In the genomic region with DNA sequence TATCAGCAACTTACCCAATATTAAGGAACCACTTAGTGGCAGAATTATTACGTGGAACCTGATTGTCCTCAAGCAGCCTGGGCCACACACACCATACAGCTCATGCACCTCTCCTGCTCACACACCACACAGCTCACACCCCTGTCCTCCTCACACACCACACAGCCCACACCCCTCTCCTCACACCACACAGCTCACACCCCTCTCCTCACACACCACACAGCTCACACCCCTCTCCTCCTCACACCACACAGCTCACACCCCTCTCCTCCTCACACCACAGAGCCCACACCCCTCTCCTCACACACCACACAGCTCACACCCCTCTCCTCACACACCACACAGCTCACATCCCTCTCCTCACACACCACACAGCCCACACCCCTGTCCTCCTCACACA, we compare ENCODE assay signal across 1 cellular context.
TF ChIP-seq lines count a peak whose summit lies in the region.

No MANE protein-coding gene starts in this region.

TF ChIP-seq in GM23338, 12 proteins besides CTCF, POLR2A, EP300 and RAD21 (continued from another document):
- TF ChIP-seq, protein P1, sequence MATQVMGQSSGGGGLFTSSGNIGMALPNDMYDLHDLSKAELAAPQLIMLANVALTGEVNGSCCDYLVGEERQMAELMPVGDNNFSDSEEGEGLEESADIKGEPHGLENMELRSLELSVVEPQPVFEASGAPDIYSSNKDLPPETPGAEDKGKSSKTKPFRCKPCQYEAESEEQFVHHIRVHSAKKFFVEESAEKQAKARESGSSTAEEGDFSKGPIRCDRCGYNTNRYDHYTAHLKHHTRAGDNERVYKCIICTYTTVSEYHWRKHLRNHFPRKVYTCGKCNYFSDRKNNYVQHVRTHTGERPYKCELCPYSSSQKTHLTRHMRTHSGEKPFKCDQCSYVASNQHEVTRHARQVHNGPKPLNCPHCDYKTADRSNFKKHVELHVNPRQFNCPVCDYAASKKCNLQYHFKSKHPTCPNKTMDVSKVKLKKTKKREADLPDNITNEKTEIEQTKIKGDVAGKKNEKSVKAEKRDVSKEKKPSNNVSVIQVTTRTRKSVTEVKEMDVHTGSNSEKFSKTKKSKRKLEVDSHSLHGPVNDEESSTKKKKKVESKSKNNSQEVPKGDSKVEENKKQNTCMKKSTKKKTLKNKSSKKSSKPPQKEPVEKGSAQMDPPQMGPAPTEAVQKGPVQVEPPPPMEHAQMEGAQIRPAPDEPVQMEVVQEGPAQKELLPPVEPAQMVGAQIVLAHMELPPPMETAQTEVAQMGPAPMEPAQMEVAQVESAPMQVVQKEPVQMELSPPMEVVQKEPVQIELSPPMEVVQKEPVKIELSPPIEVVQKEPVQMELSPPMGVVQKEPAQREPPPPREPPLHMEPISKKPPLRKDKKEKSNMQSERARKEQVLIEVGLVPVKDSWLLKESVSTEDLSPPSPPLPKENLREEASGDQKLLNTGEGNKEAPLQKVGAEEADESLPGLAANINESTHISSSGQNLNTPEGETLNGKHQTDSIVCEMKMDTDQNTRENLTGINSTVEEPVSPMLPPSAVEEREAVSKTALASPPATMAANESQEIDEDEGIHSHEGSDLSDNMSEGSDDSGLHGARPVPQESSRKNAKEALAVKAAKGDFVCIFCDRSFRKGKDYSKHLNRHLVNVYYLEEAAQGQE (IDR thresholded peaks at IDR 0.05; ENCODE audit: unreplicated experiment) = no peak
- TF ChIP-seq ZNF114 (CRISPR knock-in tag; IDR thresholded peaks at IDR 0.05) (no peak), JUNB (IDR thresholded peaks at IDR 0.05; ENCODE audit: unreplicated experiment) (no peak), EZH2phosphoT487 (IDR thresholded peaks at IDR 0.05; ENCODE audit: unreplicated experiment) (no peak), EZH2 (IDR thresholded peaks at IDR 0.05; ENCODE audit: low read depth, unreplicated experiment) (no peak), POLR2AphosphoS5 (IDR thresholded peaks at IDR 0.05; ENCODE audit: low read depth) (no peak), STAT1 (IDR thresholded peaks at IDR 0.05; ENCODE audit: unreplicated experiment) (no peak)
- TF ChIP-seq, protein P2, sequence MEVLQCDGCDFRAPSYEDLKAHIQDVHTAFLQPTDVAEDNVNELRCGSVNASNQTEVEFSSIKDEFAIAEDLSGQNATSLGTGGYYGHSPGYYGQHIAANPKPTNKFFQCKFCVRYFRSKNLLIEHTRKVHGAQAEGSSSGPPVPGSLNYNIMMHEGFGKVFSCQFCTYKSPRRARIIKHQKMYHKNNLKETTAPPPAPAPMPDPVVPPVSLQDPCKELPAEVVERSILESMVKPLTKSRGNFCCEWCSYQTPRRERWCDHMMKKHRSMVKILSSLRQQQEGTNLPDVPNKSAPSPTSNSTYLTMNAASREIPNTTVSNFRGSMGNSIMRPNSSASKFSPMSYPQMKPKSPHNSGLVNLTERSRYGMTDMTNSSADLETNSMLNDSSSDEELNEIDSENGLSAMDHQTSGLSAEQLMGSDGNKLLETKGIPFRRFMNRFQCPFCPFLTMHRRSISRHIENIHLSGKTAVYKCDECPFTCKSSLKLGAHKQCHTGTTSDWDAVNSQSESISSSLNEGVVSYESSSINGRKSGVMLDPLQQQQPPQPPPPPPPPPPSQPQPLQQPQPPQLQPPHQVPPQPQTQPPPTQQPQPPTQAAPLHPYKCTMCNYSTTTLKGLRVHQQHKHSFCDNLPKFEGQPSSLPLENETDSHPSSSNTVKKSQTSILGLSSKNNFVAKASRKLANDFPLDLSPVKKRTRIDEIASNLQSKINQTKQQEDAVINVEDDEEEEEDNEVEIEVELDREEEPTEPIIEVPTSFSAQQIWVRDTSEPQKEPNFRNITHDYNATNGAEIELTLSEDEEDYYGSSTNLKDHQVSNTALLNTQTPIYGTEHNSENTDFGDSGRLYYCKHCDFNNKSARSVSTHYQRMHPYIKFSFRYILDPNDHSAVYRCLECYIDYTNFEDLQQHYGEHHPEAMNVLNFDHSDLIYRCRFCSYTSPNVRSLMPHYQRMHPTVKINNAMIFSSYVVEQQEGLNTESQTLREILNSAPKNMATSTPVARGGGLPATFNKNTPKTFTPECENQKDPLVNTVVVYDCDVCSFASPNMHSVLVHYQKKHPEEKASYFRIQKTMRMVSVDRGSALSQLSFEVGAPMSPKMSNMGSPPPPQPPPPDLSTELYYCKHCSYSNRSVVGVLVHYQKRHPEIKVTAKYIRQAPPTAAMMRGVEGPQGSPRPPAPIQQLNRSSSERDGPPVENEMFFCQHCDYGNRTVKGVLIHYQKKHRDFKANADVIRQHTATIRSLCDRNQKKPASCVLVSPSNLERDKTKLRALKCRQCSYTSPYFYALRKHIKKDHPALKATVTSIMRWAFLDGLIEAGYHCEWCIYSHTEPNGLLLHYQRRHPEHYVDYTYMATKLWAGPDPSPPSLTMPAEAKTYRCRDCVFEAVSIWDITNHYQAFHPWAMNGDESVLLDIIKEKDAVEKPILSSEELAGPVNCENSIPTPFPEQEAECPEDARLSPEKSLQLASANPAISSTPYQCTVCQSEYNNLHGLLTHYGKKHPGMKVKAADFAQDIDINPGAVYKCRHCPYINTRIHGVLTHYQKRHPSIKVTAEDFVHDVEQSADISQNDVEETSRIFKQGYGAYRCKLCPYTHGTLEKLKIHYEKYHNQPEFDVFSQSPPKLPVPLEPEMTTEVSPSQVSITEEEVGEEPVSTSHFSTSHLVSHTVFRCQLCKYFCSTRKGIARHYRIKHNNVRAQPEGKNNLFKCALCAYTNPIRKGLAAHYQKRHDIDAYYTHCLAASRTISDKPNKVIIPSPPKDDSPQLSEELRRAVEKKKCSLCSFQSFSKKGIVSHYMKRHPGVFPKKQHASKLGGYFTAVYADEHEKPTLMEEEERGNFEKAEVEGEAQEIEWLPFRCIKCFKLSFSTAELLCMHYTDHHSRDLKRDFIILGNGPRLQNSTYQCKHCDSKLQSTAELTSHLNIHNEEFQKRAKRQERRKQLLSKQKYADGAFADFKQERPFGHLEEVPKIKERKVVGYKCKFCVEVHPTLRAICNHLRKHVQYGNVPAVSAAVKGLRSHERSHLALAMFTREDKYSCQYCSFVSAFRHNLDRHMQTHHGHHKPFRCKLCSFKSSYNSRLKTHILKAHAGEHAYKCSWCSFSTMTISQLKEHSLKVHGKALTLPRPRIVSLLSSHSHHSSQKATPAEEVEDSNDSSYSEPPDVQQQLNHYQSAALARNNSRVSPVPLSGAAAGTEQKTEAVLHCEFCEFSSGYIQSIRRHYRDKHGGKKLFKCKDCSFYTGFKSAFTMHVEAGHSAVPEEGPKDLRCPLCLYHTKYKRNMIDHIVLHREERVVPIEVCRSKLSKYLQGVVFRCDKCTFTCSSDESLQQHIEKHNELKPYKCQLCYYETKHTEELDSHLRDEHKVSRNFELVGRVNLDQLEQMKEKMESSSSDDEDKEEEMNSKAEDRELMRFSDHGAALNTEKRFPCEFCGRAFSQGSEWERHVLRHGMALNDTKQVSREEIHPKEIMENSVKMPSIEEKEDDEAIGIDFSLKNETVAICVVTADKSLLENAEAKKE (CRISPR knock-in tag; IDR thresholded peaks at IDR 0.05) = no peak
- TF ChIP-seq, protein P3, sequence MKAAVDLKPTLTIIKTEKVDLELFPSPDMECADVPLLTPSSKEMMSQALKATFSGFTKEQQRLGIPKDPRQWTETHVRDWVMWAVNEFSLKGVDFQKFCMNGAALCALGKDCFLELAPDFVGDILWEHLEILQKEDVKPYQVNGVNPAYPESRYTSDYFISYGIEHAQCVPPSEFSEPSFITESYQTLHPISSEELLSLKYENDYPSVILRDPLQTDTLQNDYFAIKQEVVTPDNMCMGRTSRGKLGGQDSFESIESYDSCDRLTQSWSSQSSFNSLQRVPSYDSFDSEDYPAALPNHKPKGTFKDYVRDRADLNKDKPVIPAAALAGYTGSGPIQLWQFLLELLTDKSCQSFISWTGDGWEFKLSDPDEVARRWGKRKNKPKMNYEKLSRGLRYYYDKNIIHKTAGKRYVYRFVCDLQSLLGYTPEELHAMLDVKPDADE (IDR thresholded peaks at IDR 0.05) = no peak
